ENCODE assay signal across 29 cellular contexts in the genomic region with DNA sequence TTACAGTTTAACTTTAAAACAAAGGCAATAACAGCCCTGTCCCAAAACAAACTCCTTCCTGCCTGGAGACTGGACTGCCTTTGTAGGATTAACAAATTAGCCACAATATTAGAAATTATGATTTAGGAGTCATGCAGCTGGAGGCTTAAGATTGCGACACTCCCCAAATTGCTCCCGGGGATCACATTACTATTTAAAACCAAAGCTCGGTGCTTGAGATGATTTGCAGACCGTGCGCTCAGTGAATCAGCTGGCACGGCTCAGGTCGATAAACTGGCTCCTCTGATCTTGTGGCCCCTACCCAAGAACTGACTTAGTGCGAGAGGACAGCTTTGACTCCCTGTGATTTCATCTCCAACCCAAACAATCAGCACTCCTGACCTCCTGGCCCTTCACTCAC.
DNase-seq lines count a peak whose midpoint lies in the region; ATAC-seq, FAIRE-seq and TF ChIP-seq lines count a peak whose summit lies in the region.
"Had no signal": no experiment of that assay in that cellular context is flagged by ENCODE, and none has a peak within 500 bp of the region (broad histone marks: within the 10 kb centered on the region; RNA-seq: fewer than 3 reads in every experiment).

No MANE protein-coding gene starts in this region.

- H3K56ac ChIP-seq in H1 (replicated peaks; ENCODE audit: insufficient read length, low read depth, low read length), result no peak overlapping the region

- no peak overlapping the region for H2BK15ac ChIP-seq in H1 (ENCODE audit: low read length)

- H3K4me2 ChIP-seq in H1 (ENCODE audit: insufficient read depth in 1 of 2, low read depth in 2 of 2, low read length in 2 of 2) (no peak overlapping the region), trophoblast cell (ENCODE audit: low read length) (no peak overlapping the region)

- H3K9ac ChIP-seq in H1 (replicated peaks in 1 of 4; ENCODE audit: extremely low read depth in 1 of 4, low read depth in 3 of 4, low read length in 3 of 4) (no peak overlapping the region), trophoblast cell (ENCODE audit: low read length) (no peak overlapping the region)

- no peak overlapping the region for H4K5ac ChIP-seq in H1 (ENCODE audit: insufficient read length, low read depth, low read length)

- H3K4me1 ChIP-seq in H1 (replicated peaks in 1 of 4; ENCODE audit: control insufficient read depth in 3 of 4, insufficient read depth in 4 of 4, low read length in 3 of 4), result no peaks in the 10 kb centered on the region
- peaks cover 0 to 2% of the 10 kb centered on the region in 2 experiments for H3K4me1 ChIP-seq in trophoblast cell (ENCODE audit: control insufficient read depth in 1 of 2, insufficient read depth in 2 of 2, low read length in 2 of 2)
- H3K4me1 ChIP-seq: BE2C had no signal

- H3K27me3 ChIP-seq in H1 (replicated peaks in 1 of 4; ENCODE audit: control insufficient read depth in 3 of 4, extremely low read depth in 1 of 4, insufficient read depth in 3 of 4, low read length in 3 of 4), result no peaks in the 10 kb centered on the region
- no peaks in the 10 kb centered on the region for H3K27me3 ChIP-seq in trophoblast cell (ENCODE audit: insufficient read depth, low read length)
- H3K27me3 ChIP-seq: BE2C had no signal

- CTCF ChIA-PET in H1 (lab: Charles Lee; ENCODE audit: partially characterized antibody), result no interaction called here

- H3K4me3 ChIP-seq in H1 (ENCODE audit: extremely low read depth in 1 of 4, insufficient read depth in 2 of 4, low read depth in 3 of 4, low read length in 4 of 4) (no peak overlapping the region), trophoblast cell (ENCODE audit: low read depth, low read length) (no peak overlapping the region)
- H3K4me3 ChIP-seq: GM12878, K562 had no signal

- H2AK5ac ChIP-seq in H1 (ENCODE audit: low read depth, low read length) (no peak overlapping the region), trophoblast cell (ENCODE audit: low read length) (no peak overlapping the region)

- H3K23ac ChIP-seq in H1 (ENCODE audit: insufficient read length), result no peak overlapping the region
- H3K23ac ChIP-seq in trophoblast cell (ENCODE audit: low read length), result no peak overlapping the region

- H2BK5ac ChIP-seq in H1 (ENCODE audit: low read depth, low read length) (no peak overlapping the region), trophoblast cell (ENCODE audit: low read depth, low read length, poor library complexity) (no peak overlapping the region)

- H2BK12ac ChIP-seq in H1 (ENCODE audit: low read depth, low read length), result no peak overlapping the region
- no peak overlapping the region for H2BK12ac ChIP-seq in trophoblast cell (ENCODE audit: low read length)

- H4K8ac ChIP-seq in H1 (ENCODE audit: extremely low read depth, insufficient read depth, low read length) (no peak overlapping the region), trophoblast cell (ENCODE audit: low read depth, low read length) (no peak overlapping the region)

- H3K9me3 ChIP-seq in H1 (ENCODE audit: insufficient read depth in 2 of 2, low read depth in 1 of 2, low read length in 1 of 2) (no peaks in the 10 kb centered on the region), trophoblast cell (ENCODE audit: insufficient read depth, low read depth, low read length) (no peaks in the 10 kb centered on the region)
- H3K9me3 ChIP-seq: BE2C had no signal

- no peak overlapping the region for H4K12ac ChIP-seq in trophoblast cell (ENCODE audit: low read depth, low read length)

- WGBS in H1 (ENCODE audit: extremely low coverage in 1 of 2, insufficient coverage in 1 of 2, insufficient read length in 1 of 2, insufficient replicate concordance in 2 of 2, low coverage in 1 of 2, low lambda C conversion rate in 2 of 2, missing lambda C conversion rate in 1 of 2), 2 experiments, result 100% methylated on average over 6 of the region's 8 CpGs; no CpG with 5 or more reads in 1 of the 2 experiments
- WGBS in trophoblast cell (ENCODE audit: extremely low coverage, insufficient coverage, insufficient read length), result no CpG with 5 or more reads among the region's 8 CpGs

- H3K79me2 ChIP-seq in H1 (ENCODE audit: control insufficient read depth in 1 of 2, insufficient read depth in 2 of 2, low read length in 2 of 2), result no peaks in the 10 kb centered on the region
- no peaks in the 10 kb centered on the region for H3K79me2 ChIP-seq in trophoblast cell (ENCODE audit: control insufficient read depth, insufficient read depth, low read length, poor library complexity)

- TF ChIP-seq RAD21 in H1 (IDR thresholded peaks at IDR 0.05 in 1 of 2, conservative IDR thresholded peaks at IDR 0.05 in 1 of 2; ENCODE audit: low read depth in 2 of 2, low read length in 2 of 2), result no peak

- ATAC-seq in HG02588 (IDR thresholded peaks at IDR 0.05; ENCODE audit: unreplicated experiment) (no peak), HG03439 (IDR thresholded peaks at IDR 0.05; ENCODE audit: unreplicated experiment) (no peak)
- ATAC-seq: GM12878, HCT116, HepG2, K562 had no signal

- TF ChIP-seq CTCF in H1 (IDR thresholded peaks at IDR 0.05; ENCODE audit: control extremely low read depth in 1 of 3, insufficient read depth in 1 of 3, low read depth in 1 of 3, low read length in 3 of 3), result no peak

- no peak for TF ChIP-seq POLR2A in H1 (IDR thresholded peaks at IDR 0.05; ENCODE audit: control extremely low read depth in 1 of 2, low read depth in 2 of 2, low read length in 2 of 2)

- H2BK120ac ChIP-seq in H1 (replicated peaks; ENCODE audit: low read depth, low read length) (no peak overlapping the region), trophoblast cell (ENCODE audit: insufficient read depth, low read length, poor library complexity) (peak overlapping the region; percentile 24)

- no peaks in the 10 kb centered on the region for H4K20me1 ChIP-seq in H1 (replicated peaks in 1 of 2; ENCODE audit: control insufficient read depth in 1 of 2, insufficient read depth in 2 of 2, low read length in 2 of 2)

- DNase-seq in NCI-H1105 treated with DMSO at 0.1 percent for 48 hours (lab: John Stamatoyannopoulos, UW) (peak; percentile 7), NCI-H1105 (lab: John Stamatoyannopoulos, UW) (no peak), MV-4-11 (lab: John Stamatoyannopoulos, UW) (peak; percentile 4), H1 (ENCODE audit: low read depth in 1 of 2, low spot score in 2 of 2) (no peak), trophoblast cell (no peak), NOMO-1 (lab: John Stamatoyannopoulos, UW; ENCODE audit: unreplicated experiment in 2 of 2) (no peak)
- DNase-seq: ACHN; BE2C; CD8-positive, alpha-beta memory T cell; DMS 273 treated with DMSO at 0.1 percent for 48 hours; DMS79; EL; GDM1; GOT3; Kasumi-1; NCI-H1694; NCI-H2081; NCI-H446; NCI-H69; Right ventricle myocardium superior; RPMI8226; T-helper 1 cell had no signal

- H3K23me2 ChIP-seq in H1 (ENCODE audit: low read depth, low read length), result no peaks in the 10 kb centered on the region

- H3K4ac ChIP-seq in H1 (replicated peaks; ENCODE audit: insufficient read length, low read depth, low read length) (no peak overlapping the region), trophoblast cell (ENCODE audit: low read depth, low read length) (no peak overlapping the region)

- POLR2A ChIA-PET in H1 (lab: Charles Lee; ENCODE audit: partially characterized antibody), result no interaction called here

- no peak overlapping the region for H2BK20ac ChIP-seq in H1 (ENCODE audit: low read length)

- H3K27ac ChIP-seq in H1 (ENCODE audit: low read depth, low read length) (no peak overlapping the region), trophoblast cell (ENCODE audit: low read depth, low read length) (no peak overlapping the region)
- H3K27ac ChIP-seq: 22Rv1 had no signal

- no peak for FAIRE-seq in H1 (lab: Jason Lieb, UNC)
- FAIRE-seq: GM12878, HepG2, K562 had no signal

- H2AFZ ChIP-seq in H1 (ENCODE audit: low read length), result no peak overlapping the region
- H2AFZ ChIP-seq in trophoblast cell (ENCODE audit: insufficient read depth, low read length, poor library complexity), result no peak overlapping the region

- H3K18ac ChIP-seq in H1 (ENCODE audit: extremely low read depth, low read length) (no peak overlapping the region), trophoblast cell (ENCODE audit: low read length) (no peak overlapping the region)

- no peak overlapping the region for H4K91ac ChIP-seq in H1 (replicated peaks; ENCODE audit: insufficient read length, low read length)
- no peak overlapping the region for H4K91ac ChIP-seq in trophoblast cell (ENCODE audit: low read depth, low read length)

- no peak for TF ChIP-seq EP300 in H1 (IDR thresholded peaks at IDR 0.05; ENCODE audit: borderline replicate concordance in 1 of 2, low read depth in 2 of 2, low read length in 2 of 2)

- no peaks in the 10 kb centered on the region for H3K36me3 ChIP-seq in H1 (ENCODE audit: control insufficient read depth in 2 of 4, insufficient read depth in 4 of 4, low read length in 3 of 4)
- no peaks in the 10 kb centered on the region for H3K36me3 ChIP-seq in trophoblast cell (ENCODE audit: control insufficient read depth in 1 of 2, insufficient read depth in 2 of 2, low read length in 2 of 2)
- H3K36me3 ChIP-seq: BE2C had no signal

- H3K14ac ChIP-seq in H1 (ENCODE audit: insufficient read length) (no peak overlapping the region), trophoblast cell (ENCODE audit: low read length) (no peak overlapping the region)

- H3K79me1 ChIP-seq in H1 (ENCODE audit: low read depth, low read length), result no peaks in the 10 kb centered on the region
- no peaks in the 10 kb centered on the region for H3K79me1 ChIP-seq in trophoblast cell (ENCODE audit: low read length)

TF ChIP-seq in H1, 55 proteins besides CTCF, POLR2A, EP300 and RAD21:
- TF ChIP-seq BRCA1 (IDR thresholded peaks at IDR 0.05; ENCODE audit: low read depth, low read length) (no peak), CEBPB (IDR thresholded peaks at IDR 0.05; ENCODE audit: low read depth, low read length) (0 out of 2 replicates have a peak, but pooled peaks have one; percentile 2)
TF ChIP-seq in H1: peak in this region for 1.

Comparison
In these comparisons a context has a peak if more than half of its experiments do, and no peak if none do; other contexts are left out.
1. DNase-seq: peak in NCI-H1105 treated with DMSO at 0.1 percent for 48 hours (single experiment) and MV-4-11 (single experiment); none in NCI-H1105 (single experiment), H1 (0 of 2), trophoblast cell (0 of 2) and NOMO-1 (0 of 2).